8 cellular contexts compared by ENCODE assay signal in genomic region chr19:40603719-40604646, GRCh38. TPM values are rescaled to one million over a fixed set of nuclear protein-coding genes. Genes with fewer than 3 reads are reported as not detected.
DNase-seq lines count a peak whose midpoint lies in the region; ATAC-seq and TF ChIP-seq lines count a peak whose summit lies in the region.

No MANE protein-coding gene starts in this region.

- in situ Hi-C loops in GM13976 (cut with MboI; ENCODE audit: low sequenced_read_pairs, unreplicated experiment) (loop anchor here (25.0 kb wide), 1 partner anchor 292 kb away; no protein-coding TSS in a partner anchor), astrocyte of the cerebellum (cut with HindIII; ENCODE audit: low sequenced_read_pairs) (no loop called here)

- H3K4me1 ChIP-seq in vagina = peaks cover 87% of the 10 kb centered on the region

- no peak for TF ChIP-seq CTCF in GM13976 (IDR thresholded peaks at IDR 0.05; ENCODE audit: borderline replicate concordance, control extremely low read depth, extremely low read depth, insufficient read depth, missing control alignments)
- no peak for TF ChIP-seq CTCF in astrocyte of the cerebellum (IDR thresholded peaks at IDR 0.05; ENCODE audit: low read depth, low read length, missing control alignments)
- TF ChIP-seq CTCF in vagina (IDR thresholded peaks at IDR 0.05) = no peak

- no peak for TF ChIP-seq POLR2A in vagina (IDR thresholded peaks at IDR 0.05)

- H3K36me3 ChIP-seq in vagina = no peaks in the 10 kb centered on the region

- H3K4me3 ChIP-seq in astrocyte of the cerebellum (ENCODE audit: low read depth, low read length) (peak overlapping the region; percentile 41), vagina (peak overlapping the region; percentile 69 to 78)

- intact Hi-C loops in vagina (cut with DNase I) = loop anchor here (10.0 kb wide), 1 partner anchor 169 kb away; no protein-coding TSS in a partner anchor

- no peaks in the 10 kb centered on the region for H3K9me3 ChIP-seq in vagina

- ATAC-seq in HG02870 (IDR thresholded peaks at IDR 0.05; ENCODE audit: unreplicated experiment) = peak; percentile 73

- H3K27me3 ChIP-seq in vagina = no peaks in the 10 kb centered on the region

- H3K27ac ChIP-seq in vagina = peak overlapping the region; percentile 97

- DNase-seq in GM13976 (ENCODE audit: low spot score) = peak; percentile 93
- DNase-seq in NCI-H187 (lab: John Stamatoyannopoulos, UW) = peak; percentile 94 to 98
- peak; percentile 96 for DNase-seq in T-helper 22 cell (ENCODE audit: low read depth)
- DNase-seq in astrocyte of the cerebellum (ENCODE audit: low read depth) = peak; percentile 70
- DNase-seq in hepatic stellate cell (ENCODE audit: low spot score) = peak; percentile 99
- DNase-seq in renal cortical epithelial cell (ENCODE audit: low read depth) = peak; percentile 94
- peak in 1 of 2 donors; percentile 99 for DNase-seq in vagina (ENCODE audit: extremely low spot score in 2 of 2)

RNA-seq across cellular contexts. Expression of gene LTBP4, which starts 2.8 kb away (rescaled TPM):
- total RNA-seq in renal cortical epithelial cell (14.9 and 15.5 TPM in 2 replicates), vagina (983 TPM)

RNA-seq across cellular contexts. Expression of gene SHKBP1, which starts 27.3 kb away (rescaled TPM):
- total RNA-seq in renal cortical epithelial cell (32.8 and 53.5 TPM in 2 replicates), vagina (51.6 TPM)

Comparison
In these comparisons a context has a peak if more than half of its experiments do, and no peak if none do; other contexts are left out.
1. RNA of gene LTBP4, which starts 2.8 kb away (total RNA-seq): 983 TPM in vagina (single experiment); 14.9 to 15.5 TPM in renal cortical epithelial cell; every median in the first group is over 10 times any median in the second.